In genomic region chr2:60806595-60806987, GRCh38 we compare ENCODE assay signal across 10 cellular contexts. TPM values are rescaled to one million over a fixed set of nuclear protein-coding genes. Genes with fewer than 3 reads are reported as not detected.
DNase-seq lines count a peak whose midpoint lies in the region; ATAC-seq and TF ChIP-seq lines count a peak whose summit lies in the region.
"Had no signal": no experiment of that assay in that cellular context is flagged by ENCODE, and none has a peak within 500 bp of the region (broad histone marks: within the 10 kb centered on the region; RNA-seq: fewer than 3 reads in every experiment).

No MANE protein-coding gene starts in this region.

- ATAC-seq in CD8-positive, alpha-beta T cell = no peak
- no peak for ATAC-seq in activated naive CD8-positive, alpha-beta T cell treated with anti-CD3 and anti-CD28 coated beads, Interleukin-2, amount 50 U/mL, for 24 hours
- ATAC-seq: right cardiac atrium had no signal

- H3K4me3 ChIP-seq in CD8-positive, alpha-beta T cell (ENCODE audit: low read depth, low read length) = no peak overlapping the region
- H3K4me3 ChIP-seq in Karpas-422 (ENCODE audit: low read length) = no peak overlapping the region
- no peak overlapping the region for H3K4me3 ChIP-seq in transverse colon
- no peak overlapping the region for H3K4me3 ChIP-seq in SK-N-SH (ENCODE audit: low read depth in 2 of 2, low read length in 1 of 2)
- H3K4me3 ChIP-seq: heart left ventricle had no signal

- peaks cover 24% of the 10 kb centered on the region for H3K4me1 ChIP-seq in CD8-positive, alpha-beta T cell (ENCODE audit: insufficient read depth, low read length)
- H3K4me1 ChIP-seq in Karpas-422 (ENCODE audit: low read length) = peaks cover 15% of the 10 kb centered on the region
- no peaks in the 10 kb centered on the region for H3K4me1 ChIP-seq in transverse colon
- peaks cover 7 to 14% of the 10 kb centered on the region in 2 experiments; a peak in 2 of 4 replicates for H3K4me1 ChIP-seq in SK-N-SH (ENCODE audit: control insufficient read depth in 1 of 2, insufficient read depth in 2 of 2, low read depth in 1 of 2, low read length in 1 of 2)

- TF ChIP-seq POLR2A in transverse colon (IDR thresholded peaks at IDR 0.05) = no peak

- in situ Hi-C loops in transverse colon (cut with MboI; ENCODE audit: low pct_ligation_motif_present in 1 of 4, low pct_unique_long_range_greater_than_20kb in 1 of 4, low sequenced_read_pairs in 3 of 4) = loop anchor here in 2 of 4 donors (10.0 kb wide), 1 partner anchor 188 kb away; no protein-coding TSS in a partner anchor

- no peaks in the 10 kb centered on the region for H3K27me3 ChIP-seq in CD8-positive, alpha-beta T cell (ENCODE audit: insufficient read depth, low read length)
- H3K27me3 ChIP-seq in Karpas-422 (ENCODE audit: low read length) (no peaks in the 10 kb centered on the region), transverse colon (no peaks in the 10 kb centered on the region), SK-N-SH (ENCODE audit: insufficient read depth) (no peaks in the 10 kb centered on the region)
- H3K27me3 ChIP-seq: heart left ventricle had no signal

- H3K79me2 ChIP-seq in Karpas-422 (ENCODE audit: low read length) = no peaks in the 10 kb centered on the region
- no peaks in the 10 kb centered on the region for H3K79me2 ChIP-seq in SK-N-SH (ENCODE audit: insufficient read depth)

- H3K4me2 ChIP-seq in Karpas-422 (ENCODE audit: low read depth, low read length, poor library complexity, severe bottlenecking) (peak overlapping the region; percentile 37), SK-N-SH (no peak overlapping the region)

- DNase-seq in CD8-positive, alpha-beta T cell = peak in 1 of 7 experiments; percentile 45
- DNase-seq in Karpas-422 = no peak
- no peak for DNase-seq in activated naive CD8-positive, alpha-beta T cell treated with anti-CD3 and anti-CD28 coated beads, Interleukin-2, amount 50 U/mL, for 24 hours
- no peak for DNase-seq in nephron progenitor cell
- DNase-seq in NK-92 treated with Interleukin-12 subunit alpha and Interleukin-12 subunit beta, amount 100 ng/mL, for 24 hours (lab: John Stamatoyannopoulos, UW) = no peak
- no peak for DNase-seq in transverse colon
- no peak for DNase-seq in SK-N-SH
- no peak for DNase-seq in OCI-M2 (lab: John Stamatoyannopoulos, UW; ENCODE audit: unreplicated experiment)
- DNase-seq: heart left ventricle, right cardiac atrium had no signal

- H3K9me3 Mint-ChIP-seq in CD8-positive, alpha-beta T cell = no peaks in the 10 kb centered on the region
- no peaks in the 10 kb centered on the region for H3K9me3 Mint-ChIP-seq in activated naive CD8-positive, alpha-beta T cell treated with anti-CD3 and anti-CD28 coated beads, Interleukin-2, amount 50 U/mL, for 24 hours
- no peaks in the 10 kb centered on the region for H3K9me3 Mint-ChIP-seq in nephron progenitor cell

- no peak overlapping the region for H3K27ac ChIP-seq in CD8-positive, alpha-beta T cell (ENCODE audit: low read depth, low read length)
- H3K27ac ChIP-seq in Karpas-422 (ENCODE audit: low read length) (no peak overlapping the region), transverse colon (no peak overlapping the region), SK-N-SH (ENCODE audit: low read depth in 2 of 2, low read length in 1 of 2) (no peak overlapping the region)

- no peak for TF ChIP-seq EP300 in transverse colon (IDR thresholded peaks at IDR 0.05; ENCODE audit: low read depth)
- TF ChIP-seq EP300 in SK-N-SH (IDR thresholded peaks at IDR 0.05; ENCODE audit: borderline replicate concordance in 1 of 2, low read depth in 1 of 2, low read length in 1 of 2) = no peak

- intact Hi-C loops in CD8-positive, alpha-beta T cell (cut with DNase I, micrococcal nuclease) = no loop called here
- intact Hi-C loops in transverse colon (cut with DNase I; ENCODE audit: low total_unique reads) = no loop called here

- no peaks in the 10 kb centered on the region for H3K9me3 ChIP-seq in CD8-positive, alpha-beta T cell (ENCODE audit: low read length)
- H3K9me3 ChIP-seq in Karpas-422 (ENCODE audit: low read length) (no peaks in the 10 kb centered on the region), transverse colon (no peaks in the 10 kb centered on the region), SK-N-SH (no peaks in the 10 kb centered on the region)
- H3K9me3 ChIP-seq: heart left ventricle had no signal

- peaks cover 17% of the 10 kb centered on the region for H3K36me3 Mint-ChIP-seq in CD8-positive, alpha-beta T cell
- H3K36me3 Mint-ChIP-seq in activated naive CD8-positive, alpha-beta T cell treated with anti-CD3 and anti-CD28 coated beads, Interleukin-2, amount 50 U/mL, for 24 hours (ENCODE audit: low read depth) = no peaks in the 10 kb centered on the region
- H3K36me3 Mint-ChIP-seq in nephron progenitor cell (ENCODE audit: low read depth) = peaks cover 4% of the 10 kb centered on the region

- H3K36me3 ChIP-seq in CD8-positive, alpha-beta T cell (ENCODE audit: insufficient read depth, low read length) = no peaks in the 10 kb centered on the region
- H3K36me3 ChIP-seq in Karpas-422 (ENCODE audit: insufficient read depth, low read length) (peaks cover 10% of the 10 kb centered on the region; the same call in 1 of the 2 replicates), transverse colon (no peaks in the 10 kb centered on the region), SK-N-SH (replicated peaks in 1 of 2; ENCODE audit: control insufficient read depth in 1 of 2, insufficient read depth in 2 of 2, low read length in 1 of 2) (peaks cover 0 to 5% of the 10 kb centered on the region in 2 experiments)

- H3K9me2 ChIP-seq in Karpas-422 (replicated peaks; ENCODE audit: insufficient read depth, low read length) (no peaks in the 10 kb centered on the region), SK-N-SH (no peaks in the 10 kb centered on the region)

- H3K9ac ChIP-seq in Karpas-422 (ENCODE audit: low read length) (no peak overlapping the region; the same call in 1 of the 2 replicates), SK-N-SH (no peak overlapping the region)

- H3K4me3 Mint-ChIP-seq in CD8-positive, alpha-beta T cell = peak overlapping the region; percentile 40
- H3K4me3 Mint-ChIP-seq in activated naive CD8-positive, alpha-beta T cell treated with anti-CD3 and anti-CD28 coated beads, Interleukin-2, amount 50 U/mL, for 24 hours = peak overlapping the region; percentile 47
- no peak overlapping the region for H3K4me3 Mint-ChIP-seq in nephron progenitor cell

- H2AFZ ChIP-seq in Karpas-422 (ENCODE audit: low read length) = peak overlapping the region; percentile 45; the same call in 1 of the 2 replicates
- no peak overlapping the region for H2AFZ ChIP-seq in SK-N-SH (ENCODE audit: low read depth)

- peaks cover 41% of the 10 kb centered on the region for H3K4me1 Mint-ChIP-seq in CD8-positive, alpha-beta T cell (ENCODE audit: low read depth)
- peaks cover 62% of the 10 kb centered on the region for H3K4me1 Mint-ChIP-seq in activated naive CD8-positive, alpha-beta T cell treated with anti-CD3 and anti-CD28 coated beads, Interleukin-2, amount 50 U/mL, for 24 hours
- peaks cover 35% of the 10 kb centered on the region for H3K4me1 Mint-ChIP-seq in nephron progenitor cell

- no peaks in the 10 kb centered on the region for H3F3A ChIP-seq in SK-N-SH (replicated peaks; ENCODE audit: insufficient read depth)

- CTCF ChIA-PET in CD8-positive, alpha-beta T cell (lab: Charles Lee) = interaction anchor here (0.9 to 11.2 kb wide), 6 partner anchors 8 to 199 kb away, joined by 3 to 124 read pairs (median 8); no protein-coding TSS in a partner anchor
- CTCF ChIA-PET in SK-N-SH (lab: Yijun Ruan, JAX) = interaction anchor here (2.4 kb wide), 1 partner anchor 192 kb away, joined by 18 read pairs; no protein-coding TSS in a partner anchor

- H3K27ac Mint-ChIP-seq in CD8-positive, alpha-beta T cell = peak overlapping the region; percentile 90
- peak overlapping the region; percentile 91 for H3K27ac Mint-ChIP-seq in activated naive CD8-positive, alpha-beta T cell treated with anti-CD3 and anti-CD28 coated beads, Interleukin-2, amount 50 U/mL, for 24 hours
- peak overlapping the region; percentile 37 for H3K27ac Mint-ChIP-seq in nephron progenitor cell

- TF ChIP-seq CTCF in CD8-positive, alpha-beta T cell (IDR thresholded peaks at IDR 0.05) = no peak
- TF ChIP-seq CTCF in nephron progenitor cell (IDR thresholded peaks at IDR 0.05) (no peak), transverse colon (IDR thresholded peaks at IDR 0.05) (no peak), SK-N-SH (IDR thresholded peaks at IDR 0.05) (no peak)

- WGBS in transverse colon (ENCODE audit: low coverage in 1 of 2), 2 donors = 90 to 94% methylated on average over 3 to 7 of the region's 7 CpGs
- WGBS in SK-N-SH (ENCODE audit: low lambda C conversion rate) = 76% methylated on average over 7 of the region's 7 CpGs

- TF ChIP-seq RAD21 in SK-N-SH (IDR thresholded peaks at IDR 0.05; ENCODE audit: low read length) = no peak

- no peaks in the 10 kb centered on the region for H4K20me1 ChIP-seq in Karpas-422 (ENCODE audit: insufficient read depth, low read depth, low read length)
- no peaks in the 10 kb centered on the region for H4K20me1 ChIP-seq in SK-N-SH (ENCODE audit: insufficient read depth)

- H3K27me3 Mint-ChIP-seq in CD8-positive, alpha-beta T cell (ENCODE audit: low read depth) = no peaks in the 10 kb centered on the region
- no peaks in the 10 kb centered on the region for H3K27me3 Mint-ChIP-seq in activated naive CD8-positive, alpha-beta T cell treated with anti-CD3 and anti-CD28 coated beads, Interleukin-2, amount 50 U/mL, for 24 hours
- no peaks in the 10 kb centered on the region for H3K27me3 Mint-ChIP-seq in nephron progenitor cell (ENCODE audit: low read depth, poor library complexity)

- POLR2A ChIA-PET in CD8-positive, alpha-beta T cell (lab: Charles Lee) = interaction anchor here (3.3 kb wide), 1 partner anchor 12 kb away, joined by 20 read pairs; no protein-coding TSS in a partner anchor
- POLR2A ChIA-PET in SK-N-SH (lab: Yijun Ruan, JAX) = no interaction called here

TF ChIP-seq in SK-N-SH, 30 proteins besides CTCF, POLR2A, EP300 and RAD21 (continues in another document):
- TF ChIP-seq POLR2AphosphoS5 (IDR thresholded peaks at IDR 0.05; ENCODE audit: low read depth, low read length) (no peak), RFX5 (IDR thresholded peaks at IDR 0.05; ENCODE audit: low read length) (no peak)

RNA-seq across cellular contexts. Expression of gene PAPOLG, which starts 50.5 kb away (rescaled TPM):
- 10 to 100 TPM; 19.1 to 22.3 TPM for total RNA-seq in CD8-positive, alpha-beta T cell
- total RNA-seq in Karpas-422 (2014; rRNA removed; shearing (Covaris generic); ENCODE audit: low replicate concordance) = 21.1 and 41.3 TPM in 2 replicates
- total RNA-seq in transverse colon = 10 to 100 TPM in 3 of 4 donors, 1 to 10 TPM in 1; 6.0 to 16.5 (median 12.2) TPM
- 2.1 and 3.4 TPM in 2 replicates for polyA plus RNA-seq in SK-N-SH (2012; rRNA removed)
- polyA plus RNA-seq in SK-N-SH (2012; cell fraction: cytosol; rRNA removed) = 3.5 and 4.0 TPM in 2 replicates
- polyA plus RNA-seq in SK-N-SH (2012; cell fraction: nucleus; rRNA removed) = 2.3 and 5.3 TPM in 2 replicates

Comparison
In these comparisons a context has a peak if more than half of its experiments do, and no peak if none do; other contexts are left out.
1. H3K27ac Mint-ChIP-seq: peak in every context shown above with its lines; median percentile 91 in activated naive CD8-positive, alpha-beta T cell treated with anti-CD3 and anti-CD28 coated beads, Interleukin-2, amount 50 U/mL, for 24 hours; 90 in CD8-positive, alpha-beta T cell; 37 in nephron progenitor cell.